In genomic region chr6:47179286-47179685, GRCh38 we compare ENCODE assay signal across 19 cellular contexts.
"Had no signal": no experiment of that assay in that cellular context is flagged by ENCODE, and none has a peak within 500 bp of the region (broad histone marks: within the 10 kb centered on the region; RNA-seq: fewer than 3 reads in every experiment).

No MANE protein-coding gene starts in this region.

- H3K27ac Mint-ChIP-seq: activated CD4-positive, alpha-beta memory T cell treated with anti-CD3 and anti-CD28 coated beads, Interleukin-2, amount 10 ng/mL, durations not matched to agents 7 days and 5 days; activated CD4-positive, alpha-beta T cell treated with anti-CD3 and anti-CD28 coated beads for 36 hours; activated naive CD4-positive, alpha-beta T cell treated with anti-CD3 and anti-CD28 coated beads, Interleukin-2, amount 10 ng/mL, durations not matched to agents 7 days and 5 days; activated naive CD8-positive, alpha-beta T cell treated with anti-CD3 and anti-CD28 coated beads for 36 hours; activated T-cell treated with anti-CD3 and anti-CD28 coated beads, Interleukin-2, amount 50 U/mL, for 72 hours; activated T-helper 2 cell treated with anti-CD3 and anti-CD28 coated beads, Interferon-gamma antibody, Interleukin-2, Interleukin-4, amounts not matched to agents 10 μg/mL and 5 μg/mL and 100 μg/mL, durations not matched to agents 14 hours and 24 hours and 36 hours had no signal

- H3K36me3 Mint-ChIP-seq: activated naive CD4-positive, alpha-beta T cell treated with anti-CD3 and anti-CD28 coated beads, Interleukin-2, amount 10 ng/mL, durations not matched to agents 7 days and 5 days; activated naive CD8-positive, alpha-beta T cell treated with anti-CD3 and anti-CD28 coated beads for 36 hours had no signal

- H3K27me3 Mint-ChIP-seq: activated CD4-positive, alpha-beta memory T cell treated with anti-CD3 and anti-CD28 coated beads, Interleukin-2, amount 10 ng/mL, durations not matched to agents 7 days and 5 days; activated CD4-positive, alpha-beta T cell treated with anti-CD3 and anti-CD28 coated beads for 36 hours; activated naive CD4-positive, alpha-beta T cell treated with anti-CD3 and anti-CD28 coated beads, Interleukin-2, amount 10 ng/mL, durations not matched to agents 7 days and 5 days; activated naive CD8-positive, alpha-beta T cell treated with anti-CD3 and anti-CD28 coated beads for 36 hours had no signal

- ATAC-seq: activated CD4-positive, alpha-beta T cell treated with anti-CD3 and anti-CD28 coated beads for 36 hours; activated T-cell treated with anti-CD3 and anti-CD28 coated beads, Interleukin-2, amount 50 U/mL, for 72 hours had no signal

- H3K4me3 ChIP-seq: Peyer's patch, SK-N-MC had no signal

- H3K27me3 ChIP-seq: Peyer's patch had no signal

- H3K4me1 Mint-ChIP-seq: activated CD4-positive, alpha-beta memory T cell treated with anti-CD3 and anti-CD28 coated beads, Interleukin-2, amount 10 ng/mL, durations not matched to agents 7 days and 5 days; activated CD4-positive, alpha-beta T cell treated with anti-CD3 and anti-CD28 coated beads for 36 hours; activated naive CD4-positive, alpha-beta T cell treated with anti-CD3 and anti-CD28 coated beads, Interleukin-2, amount 10 ng/mL, durations not matched to agents 7 days and 5 days; activated naive CD8-positive, alpha-beta T cell treated with anti-CD3 and anti-CD28 coated beads for 36 hours had no signal

- H3K4me3 Mint-ChIP-seq: activated CD4-positive, alpha-beta memory T cell treated with anti-CD3 and anti-CD28 coated beads, Interleukin-2, amount 10 ng/mL, durations not matched to agents 7 days and 5 days; activated CD4-positive, alpha-beta T cell treated with anti-CD3 and anti-CD28 coated beads for 36 hours; activated naive CD4-positive, alpha-beta T cell treated with anti-CD3 and anti-CD28 coated beads, Interleukin-2, amount 10 ng/mL, durations not matched to agents 7 days and 5 days; activated naive CD8-positive, alpha-beta T cell treated with anti-CD3 and anti-CD28 coated beads for 36 hours; activated T-cell treated with anti-CD3 and anti-CD28 coated beads, Interleukin-2, amount 50 U/mL, for 72 hours had no signal

- H3K27ac ChIP-seq: Peyer's patch, SK-N-MC, WERI-Rb-1 had no signal

- H3K9me3 ChIP-seq: Peyer's patch had no signal

- H3K9me3 Mint-ChIP-seq: activated CD4-positive, alpha-beta memory T cell treated with anti-CD3 and anti-CD28 coated beads, Interleukin-2, amount 10 ng/mL, durations not matched to agents 7 days and 5 days; activated naive CD4-positive, alpha-beta T cell treated with anti-CD3 and anti-CD28 coated beads, Interleukin-2, amount 10 ng/mL, durations not matched to agents 7 days and 5 days; activated naive CD8-positive, alpha-beta T cell treated with anti-CD3 and anti-CD28 coated beads for 36 hours; activated T-cell treated with anti-CD3 and anti-CD28 coated beads, Interleukin-2, amount 50 U/mL, for 72 hours; activated T-helper 2 cell treated with anti-CD3 and anti-CD28 coated beads, Interferon-gamma antibody, Interleukin-2, Interleukin-4, amounts not matched to agents 10 μg/mL and 5 μg/mL and 100 μg/mL, durations not matched to agents 14 hours and 24 hours and 36 hours had no signal

- H3K4me1 ChIP-seq: Peyer's patch had no signal

- DNase-seq: activated CD4-positive, alpha-beta memory T cell treated with anti-CD3 and anti-CD28 coated beads, Interleukin-2, amount 10 ng/mL, durations not matched to agents 7 days and 5 days; activated CD4-positive, alpha-beta T cell treated with anti-CD3 and anti-CD28 coated beads for 36 hours; activated CD4-positive, alpha-beta T cell treated with anti-CD3 and anti-CD28 coated beads, Interleukin-2, amount 50 U/mL, for 1 hour; activated gamma-delta T cell treated with Interleukin-2 at 50 U/mL for 16 hours; activated naive CD4-positive, alpha-beta T cell treated with anti-CD3 and anti-CD28 coated beads, Interleukin-2, amount 10 ng/mL, durations not matched to agents 7 days and 5 days; activated naive CD8-positive, alpha-beta T cell treated with anti-CD3 and anti-CD28 coated beads for 36 hours; activated T-cell treated with anti-CD3 and anti-CD28 coated beads for 4 hours; activated T-cell treated with anti-CD3 and anti-CD28 coated beads, Interleukin-2, amount 50 U/mL, for 72 hours; NCI-H1048; NCI-H146; NCI-H187 treated with DMSO at 0.1 percent for 48 hours; NCI-H2081 treated with DMSO at 0.1 percent for 48 hours; NCI-H446; Peyer's patch; SHP77; T-helper 1 cell; WERI-Rb-1 had no signal

- H3K36me3 ChIP-seq: Peyer's patch, WERI-Rb-1 had no signal
